In the genomic region with DNA sequence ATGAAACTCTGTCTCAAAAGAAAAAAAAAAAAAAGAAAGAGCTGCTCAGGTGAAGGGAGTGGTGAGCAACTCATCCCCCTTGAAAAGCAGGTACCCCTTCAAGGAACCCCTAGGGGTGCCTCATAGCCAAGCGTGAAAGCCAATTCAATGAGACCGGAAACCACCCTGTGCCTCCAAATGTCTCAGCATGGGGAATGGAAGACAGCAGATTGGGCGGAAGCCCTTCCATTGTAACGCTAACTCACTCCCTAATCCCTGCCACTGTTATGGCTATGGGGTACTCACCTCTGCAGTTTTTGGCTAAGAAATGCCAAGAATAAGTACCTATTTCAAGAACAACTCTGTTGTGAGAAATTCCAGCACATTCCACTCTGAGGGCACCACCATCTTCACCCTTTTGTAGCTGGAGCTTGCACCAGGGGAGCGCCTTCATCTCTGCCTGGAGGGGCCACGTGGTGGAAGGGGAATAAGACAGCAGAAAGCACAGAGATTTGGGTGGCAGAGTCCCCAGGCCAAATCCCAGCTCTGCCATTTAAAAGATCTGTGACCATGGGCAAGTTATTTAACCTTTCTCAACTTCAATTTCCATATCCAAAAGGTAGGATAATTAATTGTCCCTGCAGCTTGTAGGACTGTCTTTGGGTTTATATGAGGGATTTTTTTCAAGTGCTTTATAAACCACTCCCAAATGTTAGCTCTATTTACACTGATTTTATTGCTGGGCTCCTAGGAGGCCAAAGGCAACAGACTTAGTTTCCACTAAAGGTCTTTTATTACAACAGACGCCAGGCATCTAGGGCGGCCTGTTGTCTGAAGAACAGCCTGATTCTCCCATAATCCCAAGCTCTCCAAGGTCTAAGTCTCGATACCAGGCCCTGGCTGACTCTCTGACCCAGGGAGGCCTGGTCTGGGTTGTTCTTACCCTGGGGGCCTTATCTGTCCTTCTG, we compare ENCODE assay signal across 25 cellular contexts.
DNase-seq lines count a peak whose midpoint lies in the region; TF ChIP-seq lines count a peak whose summit lies in the region.
"Had no signal": no experiment of that assay in that cellular context is flagged by ENCODE, and none has a peak within 500 bp of the region (broad histone marks: within the 10 kb centered on the region; RNA-seq: fewer than 3 reads in every experiment).

No MANE protein-coding gene starts in this region.

- H3K9me3 ChIP-seq in HAP-1 (no peaks in the 10 kb centered on the region), colonic mucosa (no peaks in the 10 kb centered on the region), subcutaneous abdominal adipose tissue (ENCODE audit: control insufficient read depth in 5 of 5, low read length in 5 of 5) (no peaks in the 10 kb centered on the region)
- H3K9me3 ChIP-seq: adrenal gland, breast epithelium, neutrophil, spleen had no signal

- no peaks in the 10 kb centered on the region for H3K27me3 ChIP-seq in HAP-1 (ENCODE audit: low read depth)
- no peaks in the 10 kb centered on the region for H3K27me3 ChIP-seq in colonic mucosa
- H3K27me3 ChIP-seq in subcutaneous abdominal adipose tissue (ENCODE audit: control insufficient read depth in 5 of 5, insufficient read depth in 4 of 5, low read length in 5 of 5) = no peaks in the 10 kb centered on the region
- H3K27me3 ChIP-seq: adrenal gland, breast epithelium, neutrophil, spleen had no signal

- H3K4me1 ChIP-seq in HAP-1 (peaks cover 11% of the 10 kb centered on the region), colonic mucosa (peaks cover 55% of the 10 kb centered on the region), subcutaneous abdominal adipose tissue (ENCODE audit: control insufficient read depth in 5 of 5, insufficient read depth in 5 of 5, low read length in 5 of 5) (peaks cover 0 to 37% (median 18%) of the 10 kb centered on the region in 5 donors)
- H3K4me1 ChIP-seq: breast epithelium had no signal

- no peaks in the 10 kb centered on the region; the same call in 1 of the 2 replicates for H3K36me3 ChIP-seq in HAP-1 (replicated peaks)
- no peaks in the 10 kb centered on the region for H3K36me3 ChIP-seq in colonic mucosa
- peaks cover 0 to 22% (median 13%) of the 10 kb centered on the region in 5 donors for H3K36me3 ChIP-seq in subcutaneous abdominal adipose tissue (ENCODE audit: control insufficient read depth in 5 of 5, insufficient read depth in 5 of 5, low read length in 5 of 5)
- H3K36me3 ChIP-seq: adrenal gland, breast epithelium had no signal

- H3K9ac ChIP-seq in colonic mucosa (ENCODE audit: low read depth in 2 of 2, low read length in 2 of 2) (peak overlapping the region in 1 of 2 donors; percentile 60), subcutaneous abdominal adipose tissue (ENCODE audit: low read length in 5 of 5) (no peak overlapping the region)

- intact Hi-C loops in colonic mucosa (cut with DNase I) = no loop called here

- in situ Hi-C loops in HAP-1 (cut with MboI; ENCODE audit: low sequenced_read_pairs) = no loop called here

- TF ChIP-seq CTCF in colonic mucosa (IDR thresholded peaks at IDR 0.05) = no peak

- peak; percentile 44 to 57 for DNase-seq in HAP-1 (ENCODE audit: low spot score in 2 of 2)
- no peak for DNase-seq in colonic mucosa
- peak; percentile 66 for DNase-seq in iPS-NIHi7 (ENCODE audit: extremely low spot score)
- no peak for DNase-seq in NCI-H345 (lab: John Stamatoyannopoulos, UW)
- DNase-seq in anterior cingulate cortex (lab: John Stamatoyannopoulos, UW) = no peak
- DNase-seq in NCI-H2107 treated with DMSO at 0.1 percent for 48 hours (lab: John Stamatoyannopoulos, UW; ENCODE audit: unreplicated experiment) = no peak
- no peak for DNase-seq in stimulated activated CD4-positive, alpha-beta T cell treated with anti-CD3 and anti-CD28 coated beads, Interleukin-12 subunit alpha, Interleukin-12 subunit beta, amount 100 ng/mL, for 4 hours
- DNase-seq: ACHN; activated CD4-positive, CD25-positive, alpha-beta regulatory T cell treated with anti-CD3 and anti-CD28 coated beads, Interleukin-2, amount 50 U/mL, for 72 hours; activated CD8-positive, alpha-beta memory T cell treated with anti-CD3 and anti-CD28 coated beads for 24 hours; activated T-cell treated with anti-CD3 and anti-CD28 coated beads, Interleukin-2, amount 50 U/mL, for 24 hours; adrenal gland; C1 segment of cervical spinal cord; DMS 273 treated with DMSO at 0.1 percent for 48 hours; KBM-7; NCI-H187; NCI-H774; SHP77; spleen; stimulated activated CD4-positive, alpha-beta T cell treated with anti-CD3 and anti-CD28 coated beads, Interleukin-4, amount 100 ng/mL, for 24 hours; trophoblast cell had no signal

- H3K4me3 ChIP-seq in HAP-1 (no peak overlapping the region), colonic mucosa (no peak overlapping the region), subcutaneous abdominal adipose tissue (ENCODE audit: low read depth in 1 of 5, low read length in 5 of 5) (no peak overlapping the region)
- H3K4me3 ChIP-seq: adrenal gland, breast epithelium, coronary artery, spleen had no signal

- H3K27ac ChIP-seq in colonic mucosa (peak overlapping the region; percentile 50), subcutaneous abdominal adipose tissue (ENCODE audit: low read depth, low read length) (peak overlapping the region; percentile 4)
- H3K27ac ChIP-seq: adrenal gland, breast epithelium, coronary artery, neutrophil had no signal

Comparison
In these comparisons a context has a peak if more than half of its experiments do, and no peak if none do; other contexts are left out.
1. DNase-seq: peak in HAP-1 (2 of 2) and iPS-NIHi7 (single experiment); none in colonic mucosa (single experiment), NCI-H345 (single experiment), anterior cingulate cortex (0 of 58), NCI-H2107 treated with DMSO at 0.1 percent for 48 hours (single experiment) and stimulated activated CD4-positive, alpha-beta T cell treated with anti-CD3 and anti-CD28 coated beads, Interleukin-12 subunit alpha, Interleukin-12 subunit beta, amount 100 ng/mL, for 4 hours (single experiment).